ENCODE assay signal across 18 cellular contexts in the genomic region with DNA sequence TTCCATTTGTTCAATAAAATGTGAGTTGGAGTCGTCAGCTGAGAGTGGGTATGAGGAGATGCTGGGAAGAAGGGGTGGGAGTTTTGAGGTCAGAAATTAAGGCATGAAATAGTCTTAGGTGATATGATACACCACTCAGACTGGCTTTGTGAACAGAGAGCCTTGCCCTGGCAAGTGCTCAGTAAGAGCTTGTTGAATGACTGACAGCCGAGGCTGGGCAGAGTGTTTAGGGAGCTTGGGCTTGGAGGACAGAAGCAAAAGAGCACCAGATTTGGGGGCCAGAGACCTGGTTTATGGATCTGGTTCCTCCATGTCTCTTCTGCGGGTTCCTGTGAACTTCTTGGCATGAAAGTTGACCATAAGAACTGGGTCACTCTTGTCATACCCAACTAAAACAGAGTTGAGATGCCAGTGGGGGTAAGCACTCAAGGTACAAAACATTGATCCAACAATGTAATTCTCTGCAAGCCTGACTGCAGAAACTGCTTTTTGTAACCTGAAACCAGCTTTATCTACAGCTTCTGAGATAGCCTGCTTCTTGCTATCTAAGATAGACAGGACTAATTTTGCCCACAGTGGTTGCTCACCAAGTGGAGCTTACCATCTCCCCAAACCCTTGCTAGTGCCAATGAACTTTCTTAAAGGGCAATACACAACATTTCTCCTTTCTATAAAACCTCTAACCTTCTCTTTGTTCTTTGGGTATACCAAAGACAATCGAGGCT.
DNase-seq lines count a peak whose midpoint lies in the region; ATAC-seq and TF ChIP-seq lines count a peak whose summit lies in the region.
"Had no signal": no experiment of that assay in that cellular context is flagged by ENCODE, and none has a peak within 500 bp of the region (broad histone marks: within the 10 kb centered on the region; RNA-seq: fewer than 3 reads in every experiment).

No MANE protein-coding gene starts in this region.

- peaks cover 0 to 12% of the 10 kb centered on the region in 2 donors for H3K9me3 ChIP-seq in right atrium auricular region
- peaks cover 20% of the 10 kb centered on the region for H3K9me3 ChIP-seq in endodermal cell (ENCODE audit: control insufficient read depth, low read length)

- H3K36me3 ChIP-seq in right atrium auricular region, result no peaks in the 10 kb centered on the region
- no peaks in the 10 kb centered on the region for H3K36me3 ChIP-seq in endodermal cell (ENCODE audit: control insufficient read depth, insufficient read depth, low read length)
- H3K36me3 ChIP-seq: MG63 had no signal

- H3K27ac ChIP-seq in right atrium auricular region, result no peak overlapping the region
- no peak overlapping the region for H3K27ac ChIP-seq in endodermal cell (ENCODE audit: low read depth, low read length)
- H3K27ac ChIP-seq: HL-60 had no signal

- peaks cover 4% of the 10 kb centered on the region for H3K4me1 Mint-ChIP-seq in endodermal cell
- peaks cover 10% of the 10 kb centered on the region for H3K4me1 Mint-ChIP-seq in activated CD4-positive, alpha-beta memory T cell treated with anti-CD3 and anti-CD28 coated beads, Interleukin-2, amount 10 ng/mL, durations not matched to agents 7 days and 5 days

- H3K4me3 ChIP-seq in right atrium auricular region (no peak overlapping the region), endodermal cell (ENCODE audit: low read length) (peak overlapping the region; percentile 5)
- H3K4me3 ChIP-seq: MG63 had no signal

- H3K36me3 Mint-ChIP-seq in endodermal cell (ENCODE audit: low read depth), result no peaks in the 10 kb centered on the region
- H3K36me3 Mint-ChIP-seq in activated CD4-positive, alpha-beta memory T cell treated with anti-CD3 and anti-CD28 coated beads, Interleukin-2, amount 10 ng/mL, durations not matched to agents 7 days and 5 days (ENCODE audit: low read depth), result peaks cover 8% of the 10 kb centered on the region

- H3K27me3 ChIP-seq in right atrium auricular region (no peaks in the 10 kb centered on the region), endodermal cell (ENCODE audit: control insufficient read depth, insufficient read depth, low read length, poor library complexity, severe bottlenecking) (no peaks in the 10 kb centered on the region)
- H3K27me3 ChIP-seq: MG63 had no signal

- peaks cover 0 to 27% of the 10 kb centered on the region in 2 donors for H3K4me1 ChIP-seq in right atrium auricular region
- peaks cover 5% of the 10 kb centered on the region for H3K4me1 ChIP-seq in endodermal cell (ENCODE audit: control insufficient read depth, insufficient read depth, low read length)

- TF ChIP-seq CTCF in right atrium auricular region (IDR thresholded peaks at IDR 0.05), result no peak
- no peak for TF ChIP-seq CTCF in endodermal cell (conservative IDR thresholded peaks at IDR 0.05)

- peaks cover 22% of the 10 kb centered on the region for H3K9me3 Mint-ChIP-seq in endodermal cell
- peaks cover 16% of the 10 kb centered on the region for H3K9me3 Mint-ChIP-seq in activated CD4-positive, alpha-beta memory T cell treated with anti-CD3 and anti-CD28 coated beads, Interleukin-2, amount 10 ng/mL, durations not matched to agents 7 days and 5 days

- no peaks in the 10 kb centered on the region for H3K27me3 Mint-ChIP-seq in endodermal cell (ENCODE audit: insufficient read depth)
- H3K27me3 Mint-ChIP-seq in activated CD4-positive, alpha-beta memory T cell treated with anti-CD3 and anti-CD28 coated beads, Interleukin-2, amount 10 ng/mL, durations not matched to agents 7 days and 5 days, result peaks cover 9% of the 10 kb centered on the region
- H3K27me3 Mint-ChIP-seq: CD4-positive, alpha-beta T cell had no signal

- POLR2A ChIA-PET in activated CD4-positive, alpha-beta memory T cell treated with anti-CD3 and anti-CD28 coated beads, Interleukin-2, amount 10 ng/mL, durations not matched to agents 7 days and 5 days (lab: Charles Lee), result interaction anchor here (1.0 to 1.4 kb wide), 2 partner anchors 8 to 75 kb away, joined by 3 to 5 read pairs; no protein-coding TSS in a partner anchor

- no peak overlapping the region for H3K4me3 Mint-ChIP-seq in endodermal cell
- H3K4me3 Mint-ChIP-seq in activated CD4-positive, alpha-beta memory T cell treated with anti-CD3 and anti-CD28 coated beads, Interleukin-2, amount 10 ng/mL, durations not matched to agents 7 days and 5 days, result no peak overlapping the region
- H3K4me3 Mint-ChIP-seq: CD4-positive, alpha-beta T cell had no signal

- H3K9ac ChIP-seq in endodermal cell (ENCODE audit: extremely low read depth, low read length, poor library complexity, severe bottlenecking), result no peak overlapping the region

- no peak for DNase-seq in left cardiac atrium
- no peak for DNase-seq in right atrium auricular region (ENCODE audit: low spot score)
- DNase-seq in OCI-M1 (lab: John Stamatoyannopoulos, UW), result peak; percentile 91
- no peak for DNase-seq in endodermal cell
- no peak for DNase-seq in NCI-H510A treated with DMSO at 0.1 percent for 48 hours (lab: John Stamatoyannopoulos, UW)
- DNase-seq in activated CD4-positive, alpha-beta memory T cell treated with anti-CD3 and anti-CD28 coated beads, Interleukin-2, amount 10 ng/mL, durations not matched to agents 7 days and 5 days, result no peak
- DNase-seq in activated effector memory CD4-positive, alpha-beta T cell treated with anti-CD3 and anti-CD28 coated beads, Interleukin-2, amount 50 U/mL, for 16 hours, result no peak
- DNase-seq: ACHN; CD4-positive, alpha-beta T cell; DMS79 treated with DMSO at 0.1 percent for 48 hours; GDM1; GOT3; KG1; MG63; NCI-H1105; NCI-H2029; SW 1271 had no signal

- 87 to 96% methylated on average over 3 to 4 of the region's 4 CpGs for WGBS in endodermal cell (ENCODE audit: insufficient coverage in 1 of 2, insufficient read length in 1 of 2), 2 experiments

- intact Hi-C loops in left cardiac atrium (cut with DNase I), result no loop called here

- ATAC-seq in left cardiac atrium, result peak; percentile 59 to 88

- CTCF ChIA-PET in activated CD4-positive, alpha-beta memory T cell treated with anti-CD3 and anti-CD28 coated beads, Interleukin-2, amount 10 ng/mL, durations not matched to agents 7 days and 5 days (lab: Charles Lee), result interaction anchor here (1.0 to 1.2 kb wide), 2 partner anchors 11 to 219 kb away, joined by 4 to 6 read pairs; no protein-coding TSS in a partner anchor

- no peak overlapping the region for H3K27ac Mint-ChIP-seq in endodermal cell
- no peak overlapping the region for H3K27ac Mint-ChIP-seq in activated CD4-positive, alpha-beta memory T cell treated with anti-CD3 and anti-CD28 coated beads, Interleukin-2, amount 10 ng/mL, durations not matched to agents 7 days and 5 days
- H3K27ac Mint-ChIP-seq: CD4-positive, alpha-beta T cell had no signal
